ENCODE assay signal across 20 cellular contexts in genomic region chr1:37606481-37607263, GRCh38. TPM values are rescaled to one million over a fixed set of nuclear protein-coding genes. Genes with fewer than 3 reads are reported as not detected.
A peak's percentile ranks its signal among the peaks of the same experiment; 100 is the strongest.
DNase-seq lines count a peak whose midpoint lies in the region; ATAC-seq and TF ChIP-seq lines count a peak whose summit lies in the region.
"Had no signal": no experiment of that assay in that cellular context is flagged by ENCODE, and none has a peak within 500 bp of the region (broad histone marks: within the 10 kb centered on the region; RNA-seq: fewer than 3 reads in every experiment).

No MANE protein-coding gene starts in this region.

- H3K4me1 ChIP-seq in left lung (peaks cover 0 to 7% of the 10 kb centered on the region in 2 donors), uterus (peaks cover 6 to 18% of the 10 kb centered on the region in 2 donors)
- H3K4me1 ChIP-seq: Caco-2 had no signal

- H3K9me3 ChIP-seq in left lung (no peaks in the 10 kb centered on the region), uterus (no peaks in the 10 kb centered on the region)
- H3K9me3 ChIP-seq: Caco-2 had no signal

- peak; percentile 12 to 64 for DNase-seq in NOMO-1 (lab: John Stamatoyannopoulos, UW; ENCODE audit: unreplicated experiment in 2 of 2)
- DNase-seq in NOMO-1 treated with dmso at 0.1 percent for 144 hours (lab: John Stamatoyannopoulos, UW; ENCODE audit: unreplicated experiment) = no peak
- peak; percentile 14 for DNase-seq in astrocyte of the hippocampus (ENCODE audit: low read depth, low spot score)
- no peak for DNase-seq in left lung
- peak; percentile 52 to 60 for DNase-seq in uterus
- no peak for DNase-seq in activated T-cell treated with anti-CD3 and anti-CD28 coated beads, Interleukin-2, amount 50 U/mL, for 48 hours
- DNase-seq in ACHN = no peak
- DNase-seq in DMS79 (lab: John Stamatoyannopoulos, UW) = no peak
- DNase-seq: 8988T; activated CD4-positive, alpha-beta T cell treated with anti-CD3 and anti-CD28 coated beads, Interleukin-2, amount 10 ng/mL, durations not matched to agents 7 days and 5 days; Caco-2; GDM1; mesenchymal stem cell; NCI-H146; NCI-H510A; nephron progenitor cell had no signal

- H3K4me3 ChIP-seq in left lung (peak overlapping the region in 1 of 2 donors; percentile 15), uterus (no peak overlapping the region)
- H3K4me3 ChIP-seq: cardiac muscle cell had no signal

- TF ChIP-seq CTCF in left lung (IDR thresholded peaks at IDR 0.05) (no peak), uterus (IDR thresholded peaks at IDR 0.05) (no peak)

- peak; percentile 48 for ATAC-seq in left lung

- H3K27ac ChIP-seq in left lung (peak overlapping the region in 1 of 2 donors; percentile 14), uterus (peak overlapping the region; percentile 81 to 87)
- H3K27ac ChIP-seq: cardiac muscle cell, KMS-11 had no signal

- no peaks in the 10 kb centered on the region for H3K36me3 ChIP-seq in left lung
- H3K36me3 ChIP-seq in uterus = no peaks in the 10 kb centered on the region
- H3K36me3 ChIP-seq: cardiac muscle cell had no signal

- no peak for TF ChIP-seq POLR2A in uterus (IDR thresholded peaks at IDR 0.05)

- H3K27me3 ChIP-seq in left lung (peaks cover 0 to 11% of the 10 kb centered on the region in 2 donors), uterus (no peaks in the 10 kb centered on the region)

- in situ Hi-C loops in ACHN (cut with HindIII; ENCODE audit: low pct_ligation_motif_present, low pct_unique_long_range_greater_than_20kb, low sequenced_read_pairs) = no loop called here

- intact Hi-C loops in left lung (cut with DNase I) = no loop called here
- intact Hi-C loops in uterus (cut with DNase I; ENCODE audit: low total_unique reads) = loop anchor here (5.0 kb wide), 1 partner anchor 71 kb away; no protein-coding TSS in a partner anchor

RNA-seq across cellular contexts. Expression of gene GNL2, which starts 10.9 kb away (rescaled TPM):
- 10 to 100 TPM; 32.2 to 41.8 TPM for total RNA-seq in left lung
- total RNA-seq in uterus = 1,000 to 10,000 TPM in 1 of 4 donors, 10 to 100 TPM in 3; 15.9 to 1,081 (median 52.9) TPM

RNA-seq across cellular contexts. Expression of gene RSPO1, which starts 28.0 kb away (rescaled TPM):
- total RNA-seq in left lung (1 to 10 TPM in 1 of 2 donors, under 1 TPM in 1; 0.52 to 1.2 TPM), uterus (10 to 100 TPM in 3 of 4 donors, 1 to 10 TPM in 1; 4.6 to 74.6 (median 29.9) TPM)
- total RNA-seq: activated CD4-positive, alpha-beta T cell treated with anti-CD3 and anti-CD28 coated beads, Interleukin-2, amount 10 ng/mL, durations not matched to agents 7 days and 5 days; Caco-2; glomerular endothelial cell; temporal lobe had no signal

RNA-seq across cellular contexts. Expression of gene DNALI1, which starts 49.9 kb away (rescaled TPM):
- total RNA-seq in left lung (10 to 100 TPM; 17.9 to 24.1 TPM), uterus (10 to 100 TPM in 1 of 4 donors, 1 to 10 TPM in 2, under 1 TPM in 1; 0.26 to 13.9 (median 3.9) TPM)

RNA-seq across cellular contexts. Expression of gene SNIP1, which starts 52.6 kb away (rescaled TPM):
- 10 to 100 TPM; 12.3 to 12.6 TPM for total RNA-seq in left lung
- 10 to 100 TPM in 3 of 4 donors, 1 to 10 TPM in 1; 2.0 to 21.2 (median 16.9) TPM for total RNA-seq in uterus

Comparison
In these comparisons a context has a peak if more than half of its experiments do, and no peak if none do; other contexts are left out.
1. DNase-seq: peak in NOMO-1 (2 of 2), astrocyte of the hippocampus (single experiment) and uterus (2 of 2); none in NOMO-1 treated with dmso at 0.1 percent for 144 hours (single experiment), left lung (0 of 2), activated T-cell treated with anti-CD3 and anti-CD28 coated beads, Interleukin-2, amount 50 U/mL, for 48 hours (0 of 2), ACHN (single experiment) and DMS79 (single experiment).